In the genomic region with DNA sequence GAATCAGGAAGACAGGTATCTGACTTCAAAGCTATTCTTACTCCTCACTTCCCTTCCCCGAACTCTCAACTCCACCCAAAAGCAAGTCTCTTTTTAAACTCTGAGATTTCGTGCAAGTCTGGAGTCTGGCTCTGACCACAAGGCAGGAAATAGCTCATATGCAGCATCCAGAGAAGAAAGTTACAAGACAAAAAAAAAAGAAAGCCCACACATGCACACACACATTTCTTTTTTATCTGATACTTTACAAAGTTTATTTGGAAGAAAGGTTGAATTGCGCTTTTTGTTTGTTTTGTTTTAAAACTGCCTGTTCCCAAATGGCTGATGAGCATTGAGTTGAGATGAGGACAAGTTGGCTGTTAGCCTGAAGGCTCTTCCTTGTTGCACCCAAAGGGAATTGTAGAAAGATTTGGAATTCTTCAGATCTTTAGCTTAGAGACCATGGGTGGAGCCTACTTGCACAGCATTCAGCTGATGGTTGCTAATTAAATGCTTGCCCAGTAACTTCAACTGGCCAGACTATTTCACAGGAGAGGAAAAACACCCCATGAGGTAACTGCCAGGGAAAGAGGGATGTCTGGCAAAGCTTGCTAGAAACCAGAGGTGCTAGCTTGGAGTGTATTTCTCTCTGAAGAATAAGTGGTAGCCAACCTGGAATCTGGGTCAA, we compare ENCODE assay signal across 9 cellular contexts.
A peak's percentile ranks its signal among the peaks of the same experiment; 100 is the strongest.
DNase-seq lines count a peak whose midpoint lies in the region; ATAC-seq and TF ChIP-seq lines count a peak whose summit lies in the region.
"Had no signal": no experiment of that assay in that cellular context is flagged by ENCODE, and none has a peak within 500 bp of the region (broad histone marks: within the 10 kb centered on the region; RNA-seq: fewer than 3 reads in every experiment).

No MANE protein-coding gene starts in this region.

- H3K4me1 Mint-ChIP-seq in HFFc6 (ENCODE audit: low read depth), result no peaks in the 10 kb centered on the region

- no peaks in the 10 kb centered on the region for H3K79me2 ChIP-seq in mesendoderm (ENCODE audit: control insufficient read depth, insufficient read depth, low read length)

- H3K4me3 Mint-ChIP-seq in HFFc6, result no peak overlapping the region

- peak overlapping the region; percentile 60 for H3K18ac ChIP-seq in mesendoderm (ENCODE audit: low read length)

- peaks cover 28% of the 10 kb centered on the region for H3K9me3 Mint-ChIP-seq in HFFc6

- no peak for TF ChIP-seq CTCF in HFFc6 (IDR thresholded peaks at IDR 0.05)

- no peaks in the 10 kb centered on the region for H3K27me3 ChIP-seq in mesendoderm (ENCODE audit: insufficient read depth, low read length, poor library complexity)

- H3K27me3 Mint-ChIP-seq in HFFc6 (ENCODE audit: insufficient read depth), result no peaks in the 10 kb centered on the region

- H4K5ac ChIP-seq in mesendoderm (ENCODE audit: low read length), result no peak overlapping the region

- no CpG with 5 or more reads among the region's 3 CpGs for whole genome bisulfite sequencing in mesendoderm (ENCODE audit: extremely low coverage, insufficient coverage, low lambda C conversion rate)

- H3K9ac ChIP-seq in mesendoderm (ENCODE audit: low read length), result no peak overlapping the region

- H4K8ac ChIP-seq in mesendoderm (ENCODE audit: low read depth, low read length), result no peak overlapping the region

- H3K4ac ChIP-seq in mesendoderm (ENCODE audit: low read depth, low read length), result no peak overlapping the region

- H3K4me3 ChIP-seq in mesendoderm (ENCODE audit: low read length), result no peak overlapping the region
- H3K4me3 ChIP-seq: K562 had no signal

- H3K36me3 Mint-ChIP-seq in HFFc6 (ENCODE audit: low read depth), result no peaks in the 10 kb centered on the region; the same call in 1 of the 2 replicates

- H3K23ac ChIP-seq in mesendoderm (ENCODE audit: low read length), result no peak overlapping the region

- H3K36me3 ChIP-seq in mesendoderm (ENCODE audit: control insufficient read depth, insufficient read depth, low read length), result no peaks in the 10 kb centered on the region

- H3K79me1 ChIP-seq in mesendoderm (ENCODE audit: low read length), result no peaks in the 10 kb centered on the region

- H3K27ac Mint-ChIP-seq in HFFc6, result no peak overlapping the region

- H3K4me1 ChIP-seq in mesendoderm (ENCODE audit: control insufficient read depth, low read depth, low read length), result no peaks in the 10 kb centered on the region

- H2BK120ac ChIP-seq in mesendoderm (ENCODE audit: low read depth, low read length), result no peak overlapping the region

- H2AK5ac ChIP-seq in mesendoderm (ENCODE audit: low read length), result no peak overlapping the region

- no peak overlapping the region for H3K27ac ChIP-seq in mesendoderm (ENCODE audit: low read depth, low read length)

- DNase-seq in EL (peak; percentile 21), mesendoderm (peak; percentile 34), HFFc6 (no peak), NCI-H1694 (lab: John Stamatoyannopoulos, UW) (no peak), HPDE6-E6E7 (ENCODE audit: extremely low spot score) (no peak)
- peak; percentile 45 for DNase-seq in activated naive CD4-positive, alpha-beta T cell treated with anti-CD3 and anti-CD28 coated beads, Interleukin-2, amount 50 U/mL, for 16 hours

- no peak overlapping the region for H2BK5ac ChIP-seq in mesendoderm (ENCODE audit: low read length)

- ATAC-seq in GM21367 (IDR thresholded peaks at IDR 0.05; ENCODE audit: unreplicated experiment) (peak; percentile 99), HG03558 (IDR thresholded peaks at IDR 0.05; ENCODE audit: extremely low read depth, unreplicated experiment) (peak; percentile 98)
- ATAC-seq: K562 had no signal

- H3K56ac ChIP-seq in mesendoderm (ENCODE audit: low read length), result no peak overlapping the region

- H3K4me2 ChIP-seq in mesendoderm (ENCODE audit: low read length), result no peak overlapping the region

- H2BK15ac ChIP-seq in mesendoderm (replicated peaks; ENCODE audit: low read depth), result no peak overlapping the region

Comparison
In these comparisons a context has a peak if more than half of its experiments do, and no peak if none do; other contexts are left out.
1. DNase-seq: peak in EL (single experiment), activated naive CD4-positive, alpha-beta T cell treated with anti-CD3 and anti-CD28 coated beads, Interleukin-2, amount 50 U/mL, for 16 hours (single experiment) and mesendoderm (single experiment); none in HFFc6 (single experiment), NCI-H1694 (single experiment) and HPDE6-E6E7 (single experiment).